ENCODE assay signal across 1 cellular context in genomic region chr2:159797468-159798375, GRCh38.
A peak's percentile ranks its signal among the peaks of the same experiment; 100 is the strongest.
TF ChIP-seq lines count a peak whose summit lies in the region.

A gene with protein sequence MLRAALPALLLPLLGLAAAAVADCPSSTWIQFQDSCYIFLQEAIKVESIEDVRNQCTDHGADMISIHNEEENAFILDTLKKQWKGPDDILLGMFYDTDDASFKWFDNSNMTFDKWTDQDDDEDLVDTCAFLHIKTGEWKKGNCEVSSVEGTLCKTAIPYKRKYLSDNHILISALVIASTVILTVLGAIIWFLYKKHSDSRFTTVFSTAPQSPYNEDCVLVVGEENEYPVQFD (minus strand): TSS chr2:159798208. CDS start chr2:159798198, 10 bp downstream.

TF ChIP-seq in HepG2, 621 proteins besides CTCF, POLR2A, EP300 and RAD21 (continued from another document and continues in another):
- TF ChIP-seq ZNF761 (CRISPR knock-in tag; conservative IDR thresholded peaks at IDR 0.05): peak; percentile 85
- TF ChIP-seq, protein P1, sequence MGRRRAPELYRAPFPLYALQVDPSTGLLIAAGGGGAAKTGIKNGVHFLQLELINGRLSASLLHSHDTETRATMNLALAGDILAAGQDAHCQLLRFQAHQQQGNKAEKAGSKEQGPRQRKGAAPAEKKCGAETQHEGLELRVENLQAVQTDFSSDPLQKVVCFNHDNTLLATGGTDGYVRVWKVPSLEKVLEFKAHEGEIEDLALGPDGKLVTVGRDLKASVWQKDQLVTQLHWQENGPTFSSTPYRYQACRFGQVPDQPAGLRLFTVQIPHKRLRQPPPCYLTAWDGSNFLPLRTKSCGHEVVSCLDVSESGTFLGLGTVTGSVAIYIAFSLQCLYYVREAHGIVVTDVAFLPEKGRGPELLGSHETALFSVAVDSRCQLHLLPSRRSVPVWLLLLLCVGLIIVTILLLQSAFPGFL (CRISPR knock-in tag; IDR thresholded peaks at IDR 0.05): no peak
- 0 out of 2 replicates have a peak, but pooled peaks have one; percentile 85 for TF ChIP-seq ZNF576 (CRISPR knock-in tag; IDR thresholded peaks at IDR 0.05)
- peak; percentile 93 for TF ChIP-seq WIZ (CRISPR knock-in tag; IDR thresholded peaks at IDR 0.05)
- no peak for TF ChIP-seq ZNF616 (CRISPR knock-in tag; IDR thresholded peaks at IDR 0.05; ENCODE audit: low read depth)
- no peak; the same call in 1 of the 2 replicates for TF ChIP-seq RARA (CRISPR knock-in tag; IDR thresholded peaks at IDR 0.05)
- no peak for TF ChIP-seq TBP (CRISPR knock-in tag; IDR thresholded peaks at IDR 0.05)
- peak; percentile 82 for TF ChIP-seq ZNF781 (CRISPR knock-in tag; IDR thresholded peaks at IDR 0.05; ENCODE audit: borderline replicate concordance, not compliant biosample characterization)
- 0 out of 2 replicates have a peak, but pooled peaks have one; percentile 36 for TF ChIP-seq SP2 (CRISPR knock-in tag; IDR thresholded peaks at IDR 0.05)
- peak; percentile 60 for TF ChIP-seq MED8 (CRISPR knock-in tag; IDR thresholded peaks at IDR 0.05; ENCODE audit: insufficient replicate concordance)
- peak; percentile 47; the same call in 1 of the 2 replicates for TF ChIP-seq HMG20A (CRISPR knock-in tag; IDR thresholded peaks at IDR 0.05; ENCODE audit: borderline replicate concordance)
- TF ChIP-seq ZNF878 (CRISPR knock-in tag; IDR thresholded peaks at IDR 0.05): peak; percentile 72; the same call in 1 of the 2 replicates
- peak; percentile 96 for TF ChIP-seq ZSCAN31 (CRISPR knock-in tag; IDR thresholded peaks at IDR 0.05; ENCODE audit: low read depth)
- peak; percentile 91 for TF ChIP-seq RBFOX2 (IDR thresholded peaks at IDR 0.05; ENCODE audit: low read depth, low read length)
- TF ChIP-seq, protein P2, sequence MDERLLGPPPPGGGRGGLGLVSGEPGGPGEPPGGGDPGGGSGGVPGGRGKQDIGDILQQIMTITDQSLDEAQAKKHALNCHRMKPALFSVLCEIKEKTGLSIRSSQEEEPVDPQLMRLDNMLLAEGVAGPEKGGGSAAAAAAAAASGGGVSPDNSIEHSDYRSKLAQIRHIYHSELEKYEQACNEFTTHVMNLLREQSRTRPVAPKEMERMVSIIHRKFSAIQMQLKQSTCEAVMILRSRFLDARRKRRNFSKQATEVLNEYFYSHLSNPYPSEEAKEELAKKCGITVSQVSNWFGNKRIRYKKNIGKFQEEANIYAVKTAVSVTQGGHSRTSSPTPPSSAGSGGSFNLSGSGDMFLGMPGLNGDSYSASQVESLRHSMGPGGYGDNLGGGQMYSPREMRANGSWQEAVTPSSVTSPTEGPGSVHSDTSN (CRISPR knock-in tag; IDR thresholded peaks at IDR 0.05): no peak
- no peak for TF ChIP-seq NCOR1 (IDR thresholded peaks at IDR 0.05; ENCODE audit: borderline replicate concordance, low read length)
- TF ChIP-seq TIGD3 (CRISPR knock-in tag; IDR thresholded peaks at IDR 0.05; ENCODE audit: borderline replicate concordance): peak; percentile 94
- no peak for TF ChIP-seq ZNF75D (CRISPR knock-in tag; IDR thresholded peaks at IDR 0.05; ENCODE audit: borderline replicate concordance)
- peak; percentile 80; the same call in 1 of the 2 replicates for TF ChIP-seq ZNF747 (CRISPR knock-in tag; IDR thresholded peaks at IDR 0.05; ENCODE audit: borderline replicate concordance)
- no peak for TF ChIP-seq SOX6 (IDR thresholded peaks at IDR 0.05)
- TF ChIP-seq SOX6 (CRISPR knock-in tag; IDR thresholded peaks at IDR 0.05): peak; percentile 55
- TF ChIP-seq, protein P3, sequence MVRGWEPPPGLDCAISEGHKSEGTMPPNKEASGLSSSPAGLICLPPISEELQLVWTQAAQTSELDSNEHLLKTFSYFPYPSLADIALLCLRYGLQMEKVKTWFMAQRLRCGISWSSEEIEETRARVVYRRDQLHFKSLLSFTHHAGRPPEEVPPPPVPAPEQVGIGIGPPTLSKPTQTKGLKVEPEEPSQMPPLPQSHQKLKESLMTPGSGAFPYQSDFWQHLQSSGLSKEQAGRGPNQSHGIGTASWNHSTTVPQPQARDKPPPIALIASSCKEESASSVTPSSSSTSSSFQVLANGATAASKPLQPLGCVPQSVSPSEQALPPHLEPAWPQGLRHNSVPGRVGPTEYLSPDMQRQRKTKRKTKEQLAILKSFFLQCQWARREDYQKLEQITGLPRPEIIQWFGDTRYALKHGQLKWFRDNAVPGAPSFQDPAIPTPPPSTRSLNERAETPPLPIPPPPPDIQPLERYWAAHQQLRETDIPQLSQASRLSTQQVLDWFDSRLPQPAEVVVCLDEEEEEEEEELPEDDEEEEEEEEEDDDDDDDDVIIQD (CRISPR knock-in tag; IDR thresholded peaks at IDR 0.05; ENCODE audit: low read depth): no peak; the same call in 1 of the 2 replicates
- TF ChIP-seq, protein P4, sequence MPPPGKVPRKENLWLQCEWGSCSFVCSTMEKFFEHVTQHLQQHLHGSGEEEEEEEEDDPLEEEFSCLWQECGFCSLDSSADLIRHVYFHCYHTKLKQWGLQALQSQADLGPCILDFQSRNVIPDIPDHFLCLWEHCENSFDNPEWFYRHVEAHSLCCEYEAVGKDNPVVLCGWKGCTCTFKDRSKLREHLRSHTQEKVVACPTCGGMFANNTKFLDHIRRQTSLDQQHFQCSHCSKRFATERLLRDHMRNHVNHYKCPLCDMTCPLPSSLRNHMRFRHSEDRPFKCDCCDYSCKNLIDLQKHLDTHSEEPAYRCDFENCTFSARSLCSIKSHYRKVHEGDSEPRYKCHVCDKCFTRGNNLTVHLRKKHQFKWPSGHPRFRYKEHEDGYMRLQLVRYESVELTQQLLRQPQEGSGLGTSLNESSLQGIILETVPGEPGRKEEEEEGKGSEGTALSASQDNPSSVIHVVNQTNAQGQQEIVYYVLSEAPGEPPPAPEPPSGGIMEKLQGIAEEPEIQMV (CRISPR knock-in tag; IDR thresholded peaks at IDR 0.05; ENCODE audit: low read depth): no peak
- no peak for TF ChIP-seq ZNF577 (CRISPR knock-in tag; IDR thresholded peaks at IDR 0.05; ENCODE audit: borderline replicate concordance, low read depth)
- peak; percentile 88; the same call in 1 of the 2 replicates for TF ChIP-seq GLI4 (CRISPR knock-in tag; IDR thresholded peaks at IDR 0.05; ENCODE audit: borderline replicate concordance)
- no peak for TF ChIP-seq TRIM24 (CRISPR knock-in tag; IDR thresholded peaks at IDR 0.05)
- peak; percentile 32; the same call in 1 of the 2 replicates for TF ChIP-seq ZNF331 (CRISPR knock-in tag; IDR thresholded peaks at IDR 0.05)
- TF ChIP-seq REL (CRISPR knock-in tag; conservative IDR thresholded peaks at IDR 0.05): peak; percentile 99
- TF ChIP-seq, protein P5, sequence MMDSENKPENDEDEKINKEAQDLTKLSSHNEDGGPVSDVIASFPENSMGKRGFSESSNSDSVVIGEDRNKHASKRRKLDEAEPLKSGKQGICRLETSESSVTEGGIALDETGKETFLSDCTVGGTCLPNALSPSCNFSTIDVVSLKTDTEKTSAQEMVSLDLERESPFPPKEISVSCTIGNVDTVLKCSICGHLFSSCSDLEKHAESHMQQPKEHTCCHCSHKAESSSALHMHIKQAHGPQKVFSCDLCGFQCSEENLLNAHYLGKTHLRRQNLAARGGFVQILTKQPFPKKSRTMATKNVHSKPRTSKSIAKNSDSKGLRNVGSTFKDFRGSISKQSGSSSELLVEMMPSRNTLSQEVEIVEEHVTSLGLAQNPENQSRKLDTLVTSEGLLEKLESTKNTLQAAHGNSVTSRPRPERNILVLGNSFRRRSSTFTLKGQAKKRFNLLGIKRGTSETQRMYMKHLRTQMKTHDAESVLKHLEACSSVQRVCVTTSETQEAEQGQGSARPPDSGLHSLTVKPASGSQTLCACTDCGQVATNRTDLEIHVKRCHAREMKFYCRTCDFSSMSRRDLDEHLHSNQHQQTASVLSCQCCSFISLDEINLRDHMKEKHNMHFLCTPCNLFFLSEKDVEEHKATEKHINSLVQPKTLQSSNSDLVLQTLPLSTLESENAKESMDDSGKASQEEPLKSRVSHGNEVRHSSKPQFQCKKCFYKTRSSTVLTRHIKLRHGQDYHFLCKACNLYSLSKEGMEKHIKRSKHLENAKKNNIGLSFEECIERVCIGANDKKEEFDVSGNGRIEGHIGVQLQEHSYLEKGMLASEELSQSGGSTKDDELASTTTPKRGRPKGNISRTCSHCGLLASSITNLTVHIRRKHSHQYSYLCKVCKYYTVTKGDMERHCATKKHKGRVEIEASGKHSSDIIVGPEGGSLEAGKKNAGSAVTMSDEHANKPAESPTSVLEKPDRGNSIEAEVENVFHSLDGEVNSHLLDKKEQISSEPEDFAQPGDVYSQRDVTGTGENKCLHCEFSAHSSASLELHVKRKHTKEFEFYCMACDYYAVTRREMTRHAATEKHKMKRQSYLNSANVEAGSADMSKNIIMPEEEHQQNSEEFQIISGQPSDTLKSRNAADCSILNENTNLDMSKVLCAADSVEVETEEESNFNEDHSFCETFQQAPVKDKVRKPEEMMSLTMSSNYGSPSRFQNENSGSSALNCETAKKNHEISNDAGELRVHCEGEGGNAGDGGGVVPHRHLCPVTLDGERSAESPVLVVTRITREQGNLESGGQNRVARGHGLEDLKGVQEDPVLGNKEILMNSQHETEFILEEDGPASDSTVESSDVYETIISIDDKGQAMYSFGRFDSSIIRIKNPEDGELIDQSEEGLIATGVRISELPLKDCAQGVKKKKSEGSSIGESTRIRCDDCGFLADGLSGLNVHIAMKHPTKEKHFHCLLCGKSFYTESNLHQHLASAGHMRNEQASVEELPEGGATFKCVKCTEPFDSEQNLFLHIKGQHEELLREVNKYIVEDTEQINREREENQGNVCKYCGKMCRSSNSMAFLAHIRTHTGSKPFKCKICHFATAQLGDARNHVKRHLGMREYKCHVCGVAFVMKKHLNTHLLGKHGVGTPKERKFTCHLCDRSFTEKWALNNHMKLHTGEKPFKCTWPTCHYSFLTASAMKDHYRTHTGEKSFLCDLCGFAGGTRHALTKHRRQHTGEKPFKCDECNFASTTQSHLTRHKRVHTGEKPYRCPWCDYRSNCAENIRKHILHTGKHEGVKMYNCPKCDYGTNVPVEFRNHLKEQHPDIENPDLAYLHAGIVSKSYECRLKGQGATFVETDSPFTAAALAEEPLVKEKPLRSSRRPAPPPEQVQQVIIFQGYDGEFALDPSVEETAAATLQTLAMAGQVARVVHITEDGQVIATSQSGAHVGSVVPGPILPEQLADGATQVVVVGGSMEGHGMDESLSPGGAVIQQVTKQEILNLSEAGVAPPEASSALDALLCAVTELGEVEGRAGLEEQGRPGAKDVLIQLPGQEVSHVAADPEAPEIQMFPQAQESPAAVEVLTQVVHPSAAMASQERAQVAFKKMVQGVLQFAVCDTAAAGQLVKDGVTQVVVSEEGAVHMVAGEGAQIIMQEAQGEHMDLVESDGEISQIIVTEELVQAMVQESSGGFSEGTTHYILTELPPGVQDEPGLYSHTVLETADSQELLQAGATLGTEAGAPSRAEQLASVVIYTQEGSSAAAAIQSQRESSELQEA (CRISPR knock-in tag; IDR thresholded peaks at IDR 0.05; ENCODE audit: not compliant biosample characterization): peak; percentile 81
- TF ChIP-seq, protein P6, sequence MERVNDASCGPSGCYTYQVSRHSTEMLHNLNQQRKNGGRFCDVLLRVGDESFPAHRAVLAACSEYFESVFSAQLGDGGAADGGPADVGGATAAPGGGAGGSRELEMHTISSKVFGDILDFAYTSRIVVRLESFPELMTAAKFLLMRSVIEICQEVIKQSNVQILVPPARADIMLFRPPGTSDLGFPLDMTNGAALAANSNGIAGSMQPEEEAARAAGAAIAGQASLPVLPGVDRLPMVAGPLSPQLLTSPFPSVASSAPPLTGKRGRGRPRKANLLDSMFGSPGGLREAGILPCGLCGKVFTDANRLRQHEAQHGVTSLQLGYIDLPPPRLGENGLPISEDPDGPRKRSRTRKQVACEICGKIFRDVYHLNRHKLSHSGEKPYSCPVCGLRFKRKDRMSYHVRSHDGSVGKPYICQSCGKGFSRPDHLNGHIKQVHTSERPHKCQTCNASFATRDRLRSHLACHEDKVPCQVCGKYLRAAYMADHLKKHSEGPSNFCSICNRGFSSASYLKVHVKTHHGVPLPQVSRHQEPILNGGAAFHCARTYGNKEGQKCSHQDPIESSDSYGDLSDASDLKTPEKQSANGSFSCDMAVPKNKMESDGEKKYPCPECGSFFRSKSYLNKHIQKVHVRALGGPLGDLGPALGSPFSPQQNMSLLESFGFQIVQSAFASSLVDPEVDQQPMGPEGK (CRISPR knock-in tag; IDR thresholded peaks at IDR 0.05): peak; percentile 97
- TF ChIP-seq KDM6A (CRISPR knock-in tag; IDR thresholded peaks at IDR 0.05; ENCODE audit: low read depth): 0 out of 2 replicates have a peak, but pooled peaks have one; percentile 43
- TF ChIP-seq ZFAT (CRISPR knock-in tag; conservative IDR thresholded peaks at IDR 0.05): peak; percentile 89; the same call in 1 of the 2 replicates
- TF ChIP-seq, protein P7, sequence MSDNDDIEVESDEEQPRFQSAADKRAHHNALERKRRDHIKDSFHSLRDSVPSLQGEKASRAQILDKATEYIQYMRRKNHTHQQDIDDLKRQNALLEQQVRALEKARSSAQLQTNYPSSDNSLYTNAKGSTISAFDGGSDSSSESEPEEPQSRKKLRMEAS (IDR thresholded peaks at IDR 0.05): peak; percentile 97
- 0 out of 2 replicates have a peak, but pooled peaks have one; percentile 6 for TF ChIP-seq ZNF7 (CRISPR knock-in tag; IDR thresholded peaks at IDR 0.05)
- TF ChIP-seq RAD51 (IDR thresholded peaks at IDR 0.05; ENCODE audit: borderline replicate concordance): no peak
- no peak for TF ChIP-seq TRAFD1 (CRISPR knock-in tag; IDR thresholded peaks at IDR 0.05; ENCODE audit: borderline replicate concordance)
- peak; percentile 94 for TF ChIP-seq TEAD2 (CRISPR knock-in tag; IDR thresholded peaks at IDR 0.05)
- TF ChIP-seq KLF6 (CRISPR knock-in tag; IDR thresholded peaks at IDR 0.05): peak; percentile 71; the same call in 1 of the 2 replicates
- TF ChIP-seq FIP1L1 (IDR thresholded peaks at IDR 0.05; ENCODE audit: borderline replicate concordance, insufficient read depth, low read depth, low read length): no peak
- no peak for TF ChIP-seq MBNL3 (CRISPR knock-in tag; conservative IDR thresholded peaks at IDR 0.05)
- no peak for TF ChIP-seq MAFK (conservative IDR thresholded peaks at IDR 0.05 in 1 of 2, IDR thresholded peaks at IDR 0.05 in 1 of 2; ENCODE audit: low read length in 2 of 2)
